In genomic region chr16:84519855-84520254, GRCh38 we compare ENCODE assay signal across 19 cellular contexts. TPM values are rescaled to one million over a fixed set of nuclear protein-coding genes. Genes with fewer than 3 reads are reported as not detected.
DNase-seq lines count a peak whose midpoint lies in the region; ATAC-seq and TF ChIP-seq lines count a peak whose summit lies in the region.
"Had no signal": no experiment of that assay in that cellular context is flagged by ENCODE, and none has a peak within 500 bp of the region (broad histone marks: within the 10 kb centered on the region; RNA-seq: fewer than 3 reads in every experiment).

No MANE protein-coding gene starts in this region.

- no peak overlapping the region for H3K4me3 ChIP-seq in thymus (ENCODE audit: low read length)
- H3K4me3 ChIP-seq: gastrocnemius medialis, psoas muscle, SK-N-MC had no signal

- peaks cover 4% of the 10 kb centered on the region for H3K4me1 ChIP-seq in thymus (ENCODE audit: control insufficient read depth, insufficient read depth, low read length)
- H3K4me1 ChIP-seq: gastrocnemius medialis, psoas muscle had no signal

- H3K36me3 ChIP-seq in thymus (ENCODE audit: control insufficient read depth, insufficient read depth) = no peaks in the 10 kb centered on the region
- H3K36me3 ChIP-seq: gastrocnemius medialis had no signal

- peak overlapping the region; percentile 79 for H3K27ac Mint-ChIP-seq in activated T-cell treated with anti-CD3 and anti-CD28 coated beads, Interleukin-2, amount 50 U/mL, for 72 hours
- peak overlapping the region; percentile 89 for H3K27ac Mint-ChIP-seq in activated CD8-positive, alpha-beta T cell treated with anti-CD3 and anti-CD28 coated beads for 36 hours
- peak overlapping the region; percentile 59 for H3K27ac Mint-ChIP-seq in mesothelial cell of epicardium

- no peak for TF ChIP-seq CTCF in activated CD8-positive, alpha-beta T cell treated with anti-CD3 and anti-CD28 coated beads for 36 hours (IDR thresholded peaks at IDR 0.05)
- TF ChIP-seq CTCF in mesothelial cell of epicardium (IDR thresholded peaks at IDR 0.05; ENCODE audit: unreplicated experiment) = no peak

- ATAC-seq in activated T-cell treated with anti-CD3 and anti-CD28 coated beads, Interleukin-2, amount 50 U/mL, for 72 hours (replicated peaks in 1 of 2) = peak in 1 of 2 donors; percentile 29
- ATAC-seq in activated T-cell treated with anti-CD3 and anti-CD28 coated beads, Interleukin-2, amount 50 U/mL, for 4 hours = no peak
- no peak for ATAC-seq in activated CD8-positive, alpha-beta T cell treated with anti-CD3 and anti-CD28 coated beads for 36 hours
- ATAC-seq: gastrocnemius medialis, psoas muscle had no signal

- H3K36me3 Mint-ChIP-seq in activated T-cell treated with anti-CD3 and anti-CD28 coated beads, Interleukin-2, amount 50 U/mL, for 72 hours (ENCODE audit: insufficient read depth in 2 of 2) = no peaks in the 10 kb centered on the region
- H3K36me3 Mint-ChIP-seq in activated T-cell treated with anti-CD3 and anti-CD28 coated beads, Interleukin-2, amount 50 U/mL, for 4 hours (ENCODE audit: insufficient read depth) = no peaks in the 10 kb centered on the region
- peaks cover 10% of the 10 kb centered on the region for H3K36me3 Mint-ChIP-seq in activated CD8-positive, alpha-beta T cell treated with anti-CD3 and anti-CD28 coated beads for 36 hours (ENCODE audit: low read depth)
- H3K36me3 Mint-ChIP-seq in mesothelial cell of epicardium = no peaks in the 10 kb centered on the region

- H3K27me3 ChIP-seq in thymus (ENCODE audit: control insufficient read depth, insufficient read depth) = no peaks in the 10 kb centered on the region

- H3K9me3 ChIP-seq in thymus (ENCODE audit: control insufficient read depth) = no peaks in the 10 kb centered on the region
- H3K9me3 ChIP-seq: gastrocnemius medialis, psoas muscle had no signal

- DNase-seq in activated T-cell treated with anti-CD3 and anti-CD28 coated beads, Interleukin-2, amount 50 U/mL, for 72 hours = peak in 1 of 2 donors; percentile 75
- DNase-seq in activated T-cell treated with anti-CD3 and anti-CD28 coated beads, Interleukin-2, amount 50 U/mL, for 4 hours = no peak
- DNase-seq in activated CD8-positive, alpha-beta T cell treated with anti-CD3 and anti-CD28 coated beads for 36 hours = peak; percentile 77
- no peak for DNase-seq in mesothelial cell of epicardium (ENCODE audit: low spot score in 2 of 2, unreplicated experiment in 2 of 2)
- no peak for DNase-seq in medulla oblongata (ENCODE audit: extremely low spot score)
- no peak for DNase-seq in NCI-H1048 (lab: John Stamatoyannopoulos, UW)
- DNase-seq: activated CD4-positive, alpha-beta T cell treated with anti-CD3 and anti-CD28 coated beads for 1 hour; central memory CD4-positive, alpha-beta T cell; DND-41; erythroblast; gastrocnemius medialis; KBM-7; kidney glomerular epithelial cell; mesenchymal stem cell; NCI-H446; psoas muscle; stimulated activated CD4-positive, alpha-beta T cell treated with anti-CD3 and anti-CD28 coated beads, Interleukin-4, amount 100 ng/mL, for 1 hour had no signal

- CTCF ChIA-PET in activated CD8-positive, alpha-beta T cell treated with anti-CD3 and anti-CD28 coated beads for 36 hours (lab: Charles Lee) = interaction anchor here (0.6 to 4.2 kb wide), 10 partner anchors 9 to 206 kb away, joined by 3 to 15 read pairs (median 4); no protein-coding TSS in a partner anchor

- intact Hi-C loops in activated CD8-positive, alpha-beta T cell treated with anti-CD3 and anti-CD28 coated beads for 36 hours (cut with micrococcal nuclease) = loop anchor here (10.0 kb wide), 1 partner anchor 205 kb away; no protein-coding TSS in a partner anchor

- peak overlapping the region; percentile 26 for H3K27ac ChIP-seq in thymus (ENCODE audit: low read depth)
- H3K27ac ChIP-seq: gastrocnemius medialis, psoas muscle, SK-N-MC had no signal

- no peaks in the 10 kb centered on the region for H3K27me3 Mint-ChIP-seq in activated T-cell treated with anti-CD3 and anti-CD28 coated beads, Interleukin-2, amount 50 U/mL, for 72 hours (ENCODE audit: low read depth)
- no peaks in the 10 kb centered on the region for H3K27me3 Mint-ChIP-seq in activated T-cell treated with anti-CD3 and anti-CD28 coated beads, Interleukin-2, amount 50 U/mL, for 4 hours (ENCODE audit: low read depth)
- no peaks in the 10 kb centered on the region for H3K27me3 Mint-ChIP-seq in activated CD8-positive, alpha-beta T cell treated with anti-CD3 and anti-CD28 coated beads for 36 hours
- no peaks in the 10 kb centered on the region for H3K27me3 Mint-ChIP-seq in mesothelial cell of epicardium (ENCODE audit: low read depth)

- POLR2A ChIA-PET in activated CD8-positive, alpha-beta T cell treated with anti-CD3 and anti-CD28 coated beads for 36 hours (lab: Charles Lee) = interaction anchor here (0.8 to 5.5 kb wide), 11 partner anchors 7 to 184 kb away, joined by 3 to 40 read pairs (median 7); no protein-coding TSS in a partner anchor

- H3K4me1 Mint-ChIP-seq in activated T-cell treated with anti-CD3 and anti-CD28 coated beads, Interleukin-2, amount 50 U/mL, for 72 hours (ENCODE audit: low read depth) = peaks cover 79% of the 10 kb centered on the region
- H3K4me1 Mint-ChIP-seq in activated T-cell treated with anti-CD3 and anti-CD28 coated beads, Interleukin-2, amount 50 U/mL, for 4 hours (ENCODE audit: low read depth) = peaks cover 44% of the 10 kb centered on the region
- peaks cover 56% of the 10 kb centered on the region for H3K4me1 Mint-ChIP-seq in activated CD8-positive, alpha-beta T cell treated with anti-CD3 and anti-CD28 coated beads for 36 hours (ENCODE audit: low read depth)
- peaks cover 27% of the 10 kb centered on the region for H3K4me1 Mint-ChIP-seq in mesothelial cell of epicardium

- peak overlapping the region; percentile 44 to 68 for H3K4me3 Mint-ChIP-seq in activated T-cell treated with anti-CD3 and anti-CD28 coated beads, Interleukin-2, amount 50 U/mL, for 72 hours
- H3K4me3 Mint-ChIP-seq in activated T-cell treated with anti-CD3 and anti-CD28 coated beads, Interleukin-2, amount 50 U/mL, for 4 hours = no peak overlapping the region
- peak overlapping the region; percentile 57 for H3K4me3 Mint-ChIP-seq in activated CD8-positive, alpha-beta T cell treated with anti-CD3 and anti-CD28 coated beads for 36 hours
- no peak overlapping the region for H3K4me3 Mint-ChIP-seq in mesothelial cell of epicardium

- WGBS in thymus = 90% methylated on average over 11 of the region's 11 CpGs

- H3K9me3 Mint-ChIP-seq in activated T-cell treated with anti-CD3 and anti-CD28 coated beads, Interleukin-2, amount 50 U/mL, for 72 hours = no peaks in the 10 kb centered on the region
- no peaks in the 10 kb centered on the region for H3K9me3 Mint-ChIP-seq in activated T-cell treated with anti-CD3 and anti-CD28 coated beads, Interleukin-2, amount 50 U/mL, for 4 hours
- no peaks in the 10 kb centered on the region for H3K9me3 Mint-ChIP-seq in activated CD8-positive, alpha-beta T cell treated with anti-CD3 and anti-CD28 coated beads for 36 hours
- H3K9me3 Mint-ChIP-seq in mesothelial cell of epicardium = no peaks in the 10 kb centered on the region

RNA-seq across cellular contexts. Expression of gene MEAK7, which starts 15.4 kb away (rescaled TPM):
- 10 to 100 TPM; 15.6 to 27.9 TPM for total RNA-seq in activated T-cell treated with anti-CD3 and anti-CD28 coated beads, Interleukin-2, amount 50 U/mL, for 72 hours
- 1 to 10 TPM; 2.2 to 2.7 (median 2.4) TPM for total RNA-seq in activated T-cell treated with anti-CD3 and anti-CD28 coated beads, Interleukin-2, amount 50 U/mL, for 4 hours
- 10 to 100 TPM; 21.1 to 22.4 TPM for total RNA-seq in activated CD8-positive, alpha-beta T cell treated with anti-CD3 and anti-CD28 coated beads for 36 hours
- 37.9 to 42.7 TPM (median 39.6 TPM) in 3 replicates for total RNA-seq in mesothelial cell of epicardium
- 4.4 TPM for polyA plus RNA-seq in thymus

Comparison
In these comparisons a context has a peak if more than half of its experiments do, and no peak if none do; other contexts are left out.
1. H3K4me3 Mint-ChIP-seq: peak in activated T-cell treated with anti-CD3 and anti-CD28 coated beads, Interleukin-2, amount 50 U/mL, for 72 hours (2 of 2) and activated CD8-positive, alpha-beta T cell treated with anti-CD3 and anti-CD28 coated beads for 36 hours (single experiment); none in activated T-cell treated with anti-CD3 and anti-CD28 coated beads, Interleukin-2, amount 50 U/mL, for 4 hours (single experiment) and mesothelial cell of epicardium (single experiment).
2. RNA of gene MEAK7, which starts 15.4 kb away (total RNA-seq): 37.9 to 42.7 TPM in mesothelial cell of epicardium, 15.6 to 27.9 TPM in activated T-cell treated with anti-CD3 and anti-CD28 coated beads, Interleukin-2, amount 50 U/mL, for 72 hours and 21.1 to 22.4 TPM in activated CD8-positive, alpha-beta T cell treated with anti-CD3 and anti-CD28 coated beads for 36 hours; 2.2 to 2.7 TPM in activated T-cell treated with anti-CD3 and anti-CD28 coated beads, Interleukin-2, amount 50 U/mL, for 4 hours; every median in the first group is over 4 times any median in the second.
3. Peak in every context shown above with its lines, with median percentiles within 50 percentile points of each other: H3K27ac Mint-ChIP-seq.